Comparison of ENCODE assay signal across 9 cellular contexts in genomic region chr19:54203151-54203611, GRCh38. TPM values are rescaled to one million over a fixed set of nuclear protein-coding genes. Genes with fewer than 3 reads are reported as not detected.
DNase-seq lines count a peak whose midpoint lies in the region; ATAC-seq and TF ChIP-seq lines count a peak whose summit lies in the region.
"Had no signal": no experiment of that assay in that cellular context is flagged by ENCODE, and none has a peak within 500 bp of the region (broad histone marks: within the 10 kb centered on the region; RNA-seq: fewer than 3 reads in every experiment).

No MANE protein-coding gene starts in this region.

- no peak overlapping the region for H2AFZ ChIP-seq in MM.1S (ENCODE audit: low read length)

- H3K36me3 ChIP-seq in Caco-2 (ENCODE audit: control insufficient read depth, insufficient read depth, low read length): peaks cover 23% of the 10 kb centered on the region
- H3K36me3 ChIP-seq in MM.1S (replicated peaks; ENCODE audit: insufficient read depth, low read length): peaks cover 50% of the 10 kb centered on the region
- H3K36me3 ChIP-seq in endodermal cell (ENCODE audit: control insufficient read depth, insufficient read depth, low read length): peaks cover 68% of the 10 kb centered on the region

- intact Hi-C loops in Caco-2 (cut with micrococcal nuclease; ENCODE audit: unreplicated experiment): no loop called here

- peaks cover 66% of the 10 kb centered on the region for H3K79me2 ChIP-seq in MM.1S (ENCODE audit: low read length)

- WGBS in endodermal cell (ENCODE audit: insufficient coverage in 1 of 2, insufficient read length in 1 of 2), 2 experiments: 90 to 91% methylated on average over 9 of the region's 9 CpGs

- in situ Hi-C loops in G401 (cut with HindIII; ENCODE audit: low sequenced_read_pairs): loop anchor here (10.0 kb wide), 1 partner anchor 82 kb away; the partner anchor contains the start of gene LILRB2

- TF ChIP-seq CTCF in Caco-2 (IDR thresholded peaks at IDR 0.05; ENCODE audit: insufficient read depth in 1 of 2, low read depth in 1 of 2, low read length in 1 of 2, severe bottlenecking in 1 of 2, unreplicated experiment in 1 of 2) (no peak), MM.1S (IDR thresholded peaks at IDR 0.05; ENCODE audit: low read length) (no peak), endodermal cell (conservative IDR thresholded peaks at IDR 0.05) (no peak), nephron progenitor cell (IDR thresholded peaks at IDR 0.05) (no peak)

- no peaks in the 10 kb centered on the region for H3K27me3 Mint-ChIP-seq in Caco-2 (ENCODE audit: insufficient read depth, unreplicated experiment)
- H3K27me3 Mint-ChIP-seq in endodermal cell (ENCODE audit: insufficient read depth): no peaks in the 10 kb centered on the region
- H3K27me3 Mint-ChIP-seq in nephron progenitor cell (ENCODE audit: low read depth, poor library complexity): peaks cover 8% of the 10 kb centered on the region

- no peaks in the 10 kb centered on the region for H3K27me3 ChIP-seq in Caco-2 (replicated peaks; ENCODE audit: control insufficient read depth, insufficient read depth, low read length)
- H3K27me3 ChIP-seq in MM.1S (replicated peaks; ENCODE audit: insufficient read depth, low read length): no peaks in the 10 kb centered on the region
- H3K27me3 ChIP-seq in endodermal cell (ENCODE audit: control insufficient read depth, insufficient read depth, low read length, poor library complexity, severe bottlenecking): no peaks in the 10 kb centered on the region

- DNase-seq in Caco-2 (no peak), MM.1S (no peak), endodermal cell (no peak), nephron progenitor cell (no peak), NCI-H524 (lab: John Stamatoyannopoulos, UW) (no peak), G401 (ENCODE audit: low spot score) (no peak)
- DNase-seq in activated CD8-positive, alpha-beta memory T cell treated with anti-CD3 and anti-CD28 coated beads, Interleukin-2, amount 50 U/mL, for 4 hours: no peak
- DNase-seq: effector CD8-positive, alpha-beta T cell had no signal

- H3K27ac ChIP-seq in MM.1S (ENCODE audit: low read length) (no peak overlapping the region), endodermal cell (ENCODE audit: low read depth, low read length) (no peak overlapping the region)

- peak overlapping the region; percentile 95 for H3K4me2 ChIP-seq in MM.1S (ENCODE audit: low read depth, low read length)

- no peak for ATAC-seq in GM21825 (IDR thresholded peaks at IDR 0.05; ENCODE audit: unreplicated experiment)

- H3K4me3 ChIP-seq in Caco-2 (ENCODE audit: low read depth, low read length) (no peak overlapping the region; the same call in 1 of the 2 replicates), MM.1S (ENCODE audit: low read length) (0 out of 2 replicates have a peak overlapping the region, but pooled peaks have one; percentile 86), endodermal cell (ENCODE audit: low read length) (peak overlapping the region; percentile 98)

- H3F3A ChIP-seq in MM.1S (ENCODE audit: insufficient read depth, low read length): peaks cover 65% of the 10 kb centered on the region

- H3K27ac Mint-ChIP-seq in Caco-2 (ENCODE audit: unreplicated experiment): peak overlapping the region; percentile 41
- H3K27ac Mint-ChIP-seq in endodermal cell: peak overlapping the region; percentile 90
- peak overlapping the region; percentile 94 for H3K27ac Mint-ChIP-seq in nephron progenitor cell

- CTCF ChIA-PET in Caco-2 (lab: Charles Lee): interaction anchor here (1.1 kb wide), 1 partner anchor 14 kb away, joined by 4 read pairs; the partner anchor contains the start of gene MBOAT7

- peak overlapping the region; percentile 89 for H3K4me3 Mint-ChIP-seq in Caco-2 (ENCODE audit: unreplicated experiment)
- H3K4me3 Mint-ChIP-seq in endodermal cell: peak overlapping the region; percentile 93
- peak overlapping the region; percentile 94 for H3K4me3 Mint-ChIP-seq in nephron progenitor cell

- peaks cover 37% of the 10 kb centered on the region for H3K4me1 Mint-ChIP-seq in Caco-2 (ENCODE audit: low read depth, unreplicated experiment)
- H3K4me1 Mint-ChIP-seq in endodermal cell: peaks cover 44% of the 10 kb centered on the region
- peaks cover 78% of the 10 kb centered on the region for H3K4me1 Mint-ChIP-seq in nephron progenitor cell

- H3K9ac ChIP-seq in MM.1S (ENCODE audit: low read length) (peak overlapping the region; percentile 94; the same call in 1 of the 2 replicates), endodermal cell (ENCODE audit: extremely low read depth, low read length, poor library complexity, severe bottlenecking) (peak overlapping the region; percentile 98)

- POLR2A ChIA-PET in Caco-2 (lab: Charles Lee): interaction anchor here (0.9 to 1.4 kb wide), 3 partner anchors 9 to 14 kb away, joined by 4 to 6 read pairs (median 5); partner anchors contain the start of genes MBOAT7 and TSEN34

- no peaks in the 10 kb centered on the region for H3K9me2 ChIP-seq in MM.1S (replicated peaks; ENCODE audit: insufficient read depth, low read length)

- no peaks in the 10 kb centered on the region for H3K9me3 ChIP-seq in Caco-2
- H3K9me3 ChIP-seq in MM.1S (replicated peaks; ENCODE audit: insufficient read depth, low read length): no peaks in the 10 kb centered on the region
- no peaks in the 10 kb centered on the region for H3K9me3 ChIP-seq in endodermal cell (ENCODE audit: control insufficient read depth, low read length)

- no TSS peak for BruUV-seq in Caco-2 (replicated peaks; lab: Mats Ljungman, UMichigan)

- H4K20me1 ChIP-seq in MM.1S (ENCODE audit: insufficient read depth, low read length): peaks cover 68% of the 10 kb centered on the region

- H3K36me3 Mint-ChIP-seq in Caco-2 (ENCODE audit: insufficient read depth, unreplicated experiment): peaks cover 87% of the 10 kb centered on the region
- peaks cover 74% of the 10 kb centered on the region for H3K36me3 Mint-ChIP-seq in endodermal cell (ENCODE audit: low read depth)
- H3K36me3 Mint-ChIP-seq in nephron progenitor cell (ENCODE audit: low read depth): peaks cover 74% of the 10 kb centered on the region

- H3K4me1 ChIP-seq in Caco-2 (peaks cover 60% of the 10 kb centered on the region), MM.1S (ENCODE audit: low read length) (peaks cover 28% of the 10 kb centered on the region), endodermal cell (ENCODE audit: control insufficient read depth, insufficient read depth, low read length) (peaks cover 16% of the 10 kb centered on the region)

- no peaks in the 10 kb centered on the region for H3K9me3 Mint-ChIP-seq in Caco-2 (ENCODE audit: unreplicated experiment)
- no peaks in the 10 kb centered on the region for H3K9me3 Mint-ChIP-seq in endodermal cell
- H3K9me3 Mint-ChIP-seq in nephron progenitor cell: no peaks in the 10 kb centered on the region

RNA-seq across cellular contexts. Expression of gene RPS9, which starts 2.5 kb away (rescaled TPM):
- total RNA-seq in Caco-2 (2022) (1,040 and 1,045 TPM in 2 replicates), endodermal cell (1,000 to 10,000 TPM; 1,302 to 1,460 TPM)
- 1,601 TPM for polyA plus RNA-seq in endodermal cell (2013, experiment 1 of 2)
- 1,537 TPM for polyA plus RNA-seq in endodermal cell (2013, experiment 2 of 2)
- 2,874 and 3,759 TPM in 2 replicates for total RNA-seq in G401 (2014; rRNA removed; shearing (Covaris generic))

RNA-seq across cellular contexts. Expression of gene TSEN34, which starts 12.1 kb away (rescaled TPM):
- total RNA-seq in Caco-2 (2022) (42.6 TPM in 2 replicates), endodermal cell (10 to 100 TPM; 26.0 to 27.5 TPM)
- polyA plus RNA-seq in endodermal cell (2013, experiment 1 of 2): 47.2 TPM
- polyA plus RNA-seq in endodermal cell (2013, experiment 2 of 2): 44.8 TPM
- 146 and 178 TPM in 2 replicates for total RNA-seq in G401 (2014; rRNA removed; shearing (Covaris generic))

RNA-seq across cellular contexts. Expression of gene MBOAT7, which starts 13.8 kb away (rescaled TPM):
- total RNA-seq in Caco-2 (2022) (137 and 149 TPM in 2 replicates), endodermal cell (100 to 1,000 TPM; 126 to 131 TPM)
- polyA plus RNA-seq in endodermal cell (2013, experiment 1 of 2): 99.2 TPM
- 87.1 TPM for polyA plus RNA-seq in endodermal cell (2013, experiment 2 of 2)
- 36.3 and 46.0 TPM in 2 replicates for total RNA-seq in G401 (2014; rRNA removed; shearing (Covaris generic))

RNA-seq across cellular contexts. Expression of gene LILRB3, which starts 19.6 kb away (rescaled TPM):
- total RNA-seq in Caco-2 (2022) (not detected in 2 replicates), endodermal cell (not detected)
- polyA plus RNA-seq in endodermal cell (2013, experiment 1 of 2): not detected
- not detected for polyA plus RNA-seq in endodermal cell (2013, experiment 2 of 2)
- 0.74 and 0.81 TPM in 2 replicates for total RNA-seq in G401 (2014; rRNA removed; shearing (Covaris generic))

RNA-seq across cellular contexts. Expression of gene TMC4, which starts 30.2 kb away (rescaled TPM):
- total RNA-seq in Caco-2 (2022) (38.9 and 45.9 TPM in 2 replicates), endodermal cell (10 to 100 TPM; 32.7 to 46.6 TPM)
- polyA plus RNA-seq in endodermal cell (2013, experiment 1 of 2): 0.82 TPM
- polyA plus RNA-seq in endodermal cell (2013, experiment 2 of 2): 1.9 TPM
- total RNA-seq in G401 (2014; rRNA removed; shearing (Covaris generic)): 9.6 TPM in 1 of 2 replicates, not detected in the other

Comparison
In these comparisons a context has a peak if more than half of its experiments do, and no peak if none do; other contexts are left out.
1. H3K27ac Mint-ChIP-seq: peak in every context shown above with its lines; median percentile 94 in nephron progenitor cell; 90 in endodermal cell; 41 in Caco-2.